ENCODE assay signal across 6 cellular contexts in the genomic region with DNA sequence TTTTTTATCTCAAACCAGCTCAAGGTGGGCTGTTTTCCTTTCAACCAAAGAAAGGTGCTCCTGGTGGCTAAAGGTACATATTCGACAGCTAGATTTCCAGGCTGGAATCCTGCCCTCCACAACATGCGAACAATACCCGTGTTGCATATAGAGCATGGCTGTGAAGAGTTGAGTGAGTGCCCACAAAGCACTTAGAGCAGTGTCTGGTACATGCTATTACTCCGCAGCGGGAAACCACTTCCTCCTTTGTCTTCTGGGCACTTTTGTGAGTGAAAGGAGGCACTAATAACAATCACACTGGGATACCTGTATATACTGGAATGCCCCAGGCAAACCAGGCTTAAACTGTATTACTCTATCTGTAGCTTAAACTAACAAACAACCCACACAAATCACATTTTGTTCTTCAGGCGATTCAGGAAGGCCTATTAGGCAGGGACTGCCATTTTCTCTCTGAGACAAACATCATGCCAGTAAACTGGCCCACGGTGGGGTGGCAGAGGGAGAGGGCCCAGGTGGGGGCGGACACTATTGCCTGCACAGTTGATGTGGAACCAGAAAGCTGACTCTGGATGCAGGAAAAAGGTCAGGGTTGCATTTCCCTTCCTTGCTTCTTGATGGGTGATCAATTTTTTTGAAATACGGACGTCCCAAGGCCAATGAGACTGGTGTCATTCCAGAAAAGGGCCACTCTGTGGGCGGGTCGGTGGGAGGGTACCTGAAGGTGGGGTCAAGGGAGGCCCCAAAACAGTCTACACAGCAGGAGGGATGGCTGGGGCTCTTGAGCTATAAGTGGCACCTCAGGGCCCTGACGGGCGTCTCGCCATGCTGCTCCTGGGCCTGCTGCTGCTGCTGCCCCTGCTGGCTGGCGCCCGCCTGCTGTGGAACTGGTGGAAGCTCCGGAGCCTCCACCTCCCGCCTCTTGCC. TPM values are rescaled to one million over a fixed set of nuclear protein-coding genes. Genes with fewer than 3 reads are reported as not detected.
"Had no signal": no experiment of that assay in that cellular context is flagged by ENCODE, and none has a peak within 500 bp of the region (broad histone marks: within the 10 kb centered on the region; RNA-seq: fewer than 3 reads in every experiment).

A gene (plus strand): TSS at position 818 of the 927 bp plus-strand sequence. CDS start 8 bp downstream, at position 826.

RNA-seq across cellular contexts. Expression of the gene that starts here (rescaled TPM):
- total RNA-seq: kidney epithelial cell, lung microvascular endothelial cell, mononuclear cell, pulmonary artery endothelial cell, stomach had no signal
- polyA plus RNA-seq: SK-N-SH had no signal
